Comparison of ENCODE assay signal across 1 cellular context in genomic region chr4:84952004-84952403, GRCh38.
TF ChIP-seq lines count a peak whose summit lies in the region.

No MANE protein-coding gene starts in this region.

TF ChIP-seq in A549, 52 proteins besides CTCF, POLR2A, EP300 and RAD21 (continued from another document):
- TF ChIP-seq, protein P1, sequence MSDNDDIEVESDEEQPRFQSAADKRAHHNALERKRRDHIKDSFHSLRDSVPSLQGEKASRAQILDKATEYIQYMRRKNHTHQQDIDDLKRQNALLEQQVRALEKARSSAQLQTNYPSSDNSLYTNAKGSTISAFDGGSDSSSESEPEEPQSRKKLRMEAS (IDR thresholded peaks at IDR 0.05): peak; percentile 56
- TF ChIP-seq CEBPB (IDR thresholded peaks at IDR 0.05): peak; percentile 79 to 91
- no peak for TF ChIP-seq RFX5 (IDR thresholded peaks at IDR 0.05)
